ENCODE assay signal across 16 cellular contexts in genomic region chr5:32210151-32210550, GRCh38. TPM values are rescaled to one million over a fixed set of nuclear protein-coding genes. Genes with fewer than 3 reads are reported as not detected.
A peak's percentile ranks its signal among the peaks of the same experiment; 100 is the strongest.
DNase-seq lines count a peak whose midpoint lies in the region; TF ChIP-seq lines count a peak whose summit lies in the region.
"Had no signal": no experiment of that assay in that cellular context is flagged by ENCODE, and none has a peak within 500 bp of the region (broad histone marks: within the 10 kb centered on the region; RNA-seq: fewer than 3 reads in every experiment).

No MANE protein-coding gene starts in this region.

- 75 to 79% methylated on average over 3 of the region's 3 CpGs for WGBS in lower leg skin, 2 donors

- peak; percentile 53 for DNase-seq in activated CD8-positive, alpha-beta memory T cell treated with anti-CD3 and anti-CD28 coated beads, Interleukin-2, amount 50 U/mL, for 48 hours
- no peak for DNase-seq in activated CD8-positive, alpha-beta memory T cell treated with anti-CD3 and anti-CD28 coated beads for 24 hours
- DNase-seq in HL-60 (ENCODE audit: low read depth in 1 of 2, low spot score in 1 of 2) (no peak), nephron progenitor cell (no peak), pons (ENCODE audit: low spot score) (no peak), coronary artery (ENCODE audit: low spot score) (no peak), lower leg skin (ENCODE audit: low spot score in 2 of 2) (no peak)
- no peak for DNase-seq in activated T-helper 1 cell treated with anti-CD3 and anti-CD28 coated beads, Interleukin-12 subunit alpha, Interleukin-12 subunit beta, Interleukin-2, Interleukin-4 antibody, amounts not matched to agents 30 ng/mL and 10 ng/mL and 1 ng/mL, durations not matched to agents 14 hours and 24 hours and 36 hours (ENCODE audit: low spot score)
- DNase-seq: CD8-positive, alpha-beta T cell; DMS79 treated with DMSO at 0.1 percent for 48 hours; GM23248; left cardiac atrium; NCI-H1417 treated with DMSO at 0.1 percent for 48 hours; NCI-H2227 treated with DMSO at 0.1 percent for 48 hours; right cardiac atrium had no signal

- intact Hi-C loops in activated T-helper 1 cell treated with anti-CD3 and anti-CD28 coated beads, Interleukin-12 subunit alpha, Interleukin-12 subunit beta, Interleukin-2, Interleukin-4 antibody, amounts not matched to agents 30 ng/mL and 10 ng/mL and 1 ng/mL, durations not matched to agents 14 hours and 24 hours and 36 hours (cut with micrococcal nuclease) = loop anchor here (2.0 to 5.0 kb wide), 5 partner anchors 72 to 1237 kb away; partner anchors contain the start of gene MTMR12
- intact Hi-C loops in lower leg skin (cut with DNase I; ENCODE audit: low total_unique reads) = no loop called here

- H3K27me3 ChIP-seq in HL-60 (ENCODE audit: insufficient read depth, poor library complexity, severe bottlenecking) = no peaks in the 10 kb centered on the region
- H3K27me3 ChIP-seq: gastroesophageal sphincter had no signal

- peaks cover 6% of the 10 kb centered on the region for H3K9me3 Mint-ChIP-seq in activated T-helper 1 cell treated with anti-CD3 and anti-CD28 coated beads, Interleukin-12 subunit alpha, Interleukin-12 subunit beta, Interleukin-2, Interleukin-4 antibody, amounts not matched to agents 30 ng/mL and 10 ng/mL and 1 ng/mL, durations not matched to agents 14 hours and 24 hours and 36 hours
- H3K9me3 Mint-ChIP-seq in nephron progenitor cell = peaks cover 26% of the 10 kb centered on the region
- H3K9me3 Mint-ChIP-seq: CD8-positive, alpha-beta T cell had no signal

- TF ChIP-seq CTCF in HL-60 (IDR thresholded peaks at IDR 0.05; ENCODE audit: insufficient read depth, low read length) (no peak), nephron progenitor cell (IDR thresholded peaks at IDR 0.05) (no peak), coronary artery (IDR thresholded peaks at IDR 0.05) (no peak), lower leg skin (IDR thresholded peaks at IDR 0.05) (no peak)

- TF ChIP-seq POLR2A in lower leg skin (IDR thresholded peaks at IDR 0.05) = no peak

- H3K36me3 Mint-ChIP-seq in activated T-helper 1 cell treated with anti-CD3 and anti-CD28 coated beads, Interleukin-12 subunit alpha, Interleukin-12 subunit beta, Interleukin-2, Interleukin-4 antibody, amounts not matched to agents 30 ng/mL and 10 ng/mL and 1 ng/mL, durations not matched to agents 14 hours and 24 hours and 36 hours (ENCODE audit: low read depth) = no peaks in the 10 kb centered on the region
- peaks cover 4% of the 10 kb centered on the region for H3K36me3 Mint-ChIP-seq in nephron progenitor cell (ENCODE audit: low read depth)
- H3K36me3 Mint-ChIP-seq: CD8-positive, alpha-beta T cell had no signal

- peaks cover 23% of the 10 kb centered on the region for H3K4me1 Mint-ChIP-seq in activated T-helper 1 cell treated with anti-CD3 and anti-CD28 coated beads, Interleukin-12 subunit alpha, Interleukin-12 subunit beta, Interleukin-2, Interleukin-4 antibody, amounts not matched to agents 30 ng/mL and 10 ng/mL and 1 ng/mL, durations not matched to agents 14 hours and 24 hours and 36 hours (ENCODE audit: low read depth)
- peaks cover 5% of the 10 kb centered on the region for H3K4me1 Mint-ChIP-seq in nephron progenitor cell

- peak overlapping the region; percentile 85 for H3K27ac Mint-ChIP-seq in activated T-helper 1 cell treated with anti-CD3 and anti-CD28 coated beads, Interleukin-12 subunit alpha, Interleukin-12 subunit beta, Interleukin-2, Interleukin-4 antibody, amounts not matched to agents 30 ng/mL and 10 ng/mL and 1 ng/mL, durations not matched to agents 14 hours and 24 hours and 36 hours
- peak overlapping the region; percentile 89 for H3K27ac Mint-ChIP-seq in nephron progenitor cell
- H3K27ac Mint-ChIP-seq: CD8-positive, alpha-beta T cell had no signal

- H3K4me3 ChIP-seq in HL-60 (replicated peaks; ENCODE audit: insufficient read depth, low read length) (no peak overlapping the region), coronary artery (no peak overlapping the region), lower leg skin (ENCODE audit: low read depth, poor library complexity, severe bottlenecking) (no peak overlapping the region)
- H3K4me3 ChIP-seq: gastroesophageal sphincter, GM23248 had no signal

- H3K4me3 Mint-ChIP-seq in activated T-helper 1 cell treated with anti-CD3 and anti-CD28 coated beads, Interleukin-12 subunit alpha, Interleukin-12 subunit beta, Interleukin-2, Interleukin-4 antibody, amounts not matched to agents 30 ng/mL and 10 ng/mL and 1 ng/mL, durations not matched to agents 14 hours and 24 hours and 36 hours = peak overlapping the region; percentile 35
- H3K4me3 Mint-ChIP-seq in nephron progenitor cell = no peak overlapping the region
- H3K4me3 Mint-ChIP-seq: CD8-positive, alpha-beta T cell had no signal

- no peaks in the 10 kb centered on the region for H3K27me3 Mint-ChIP-seq in activated T-helper 1 cell treated with anti-CD3 and anti-CD28 coated beads, Interleukin-12 subunit alpha, Interleukin-12 subunit beta, Interleukin-2, Interleukin-4 antibody, amounts not matched to agents 30 ng/mL and 10 ng/mL and 1 ng/mL, durations not matched to agents 14 hours and 24 hours and 36 hours (ENCODE audit: insufficient read depth)
- no peaks in the 10 kb centered on the region for H3K27me3 Mint-ChIP-seq in nephron progenitor cell (ENCODE audit: low read depth, poor library complexity)

- peak overlapping the region; percentile 83 for H3K27ac ChIP-seq in HL-60 (replicated peaks)
- H3K27ac ChIP-seq in coronary artery = no peak overlapping the region
- H3K27ac ChIP-seq: GM23248 had no signal

RNA-seq across cellular contexts. Expression of gene GOLPH3, which starts 36.0 kb away (rescaled TPM):
- total RNA-seq in activated T-helper 1 cell treated with anti-CD3 and anti-CD28 coated beads, Interleukin-12 subunit alpha, Interleukin-12 subunit beta, Interleukin-2, Interleukin-4 antibody, amounts not matched to agents 30 ng/mL and 10 ng/mL and 1 ng/mL, durations not matched to agents 14 hours and 24 hours and 36 hours = 85.1 and 91.3 TPM in 2 replicates
- 100 to 1,000 TPM in 1 of 4 donors, 10 to 100 TPM in 3; 57.9 to 121 (median 66.2) TPM for total RNA-seq in lower leg skin
